Comparison of ENCODE assay signal across 13 cellular contexts in the genomic region with DNA sequence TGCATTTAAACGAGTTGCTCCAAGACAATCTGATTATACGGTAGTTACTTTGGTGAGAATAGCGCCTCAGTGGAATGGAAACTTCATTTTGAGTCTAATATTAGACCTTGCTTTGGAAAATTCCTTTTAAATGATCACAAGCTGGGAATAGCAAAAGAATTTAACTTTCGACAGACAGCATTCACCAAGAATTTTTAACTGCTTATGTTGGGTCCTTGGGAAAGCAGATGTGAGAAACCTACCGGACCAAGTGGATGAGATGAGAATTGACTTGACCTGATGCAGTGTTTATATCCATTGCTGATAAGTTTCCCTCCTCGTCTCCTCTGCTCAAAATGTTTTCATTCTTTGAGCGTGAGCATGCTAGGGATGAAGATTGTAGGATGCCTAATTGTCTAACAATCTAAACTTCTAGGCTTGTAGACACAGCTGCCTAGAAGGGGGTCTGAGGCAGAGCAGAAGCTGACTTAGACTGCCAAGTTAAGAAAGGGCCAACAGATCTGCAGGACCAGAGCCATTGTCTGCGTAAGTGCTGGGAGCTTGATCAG.
DNase-seq lines count a peak whose midpoint lies in the region; ATAC-seq and TF ChIP-seq lines count a peak whose summit lies in the region.
"Had no signal": no experiment of that assay in that cellular context is flagged by ENCODE, and none has a peak within 500 bp of the region (broad histone marks: within the 10 kb centered on the region; RNA-seq: fewer than 3 reads in every experiment).

No MANE protein-coding gene starts in this region.

- no peaks in the 10 kb centered on the region for H3K9me3 Mint-ChIP-seq in activated naive CD8-positive, alpha-beta T cell treated with anti-CD3 and anti-CD28 coated beads, Interleukin-2, amount 50 U/mL, for 24 hours

- H3K4me3 ChIP-seq in fibroblast of pulmonary artery (replicated peaks; ENCODE audit: low read depth, low read length) (no peak overlapping the region), stomach smooth muscle (ENCODE audit: low read length in 2 of 2) (peak overlapping the region; percentile 46 to 54)
- H3K4me3 ChIP-seq: ovary had no signal

- peak overlapping the region in 1 of 2 donors; percentile 13 for H3K9ac ChIP-seq in stomach smooth muscle (ENCODE audit: low read length in 2 of 2)

- H3K27ac ChIP-seq in stomach smooth muscle (ENCODE audit: low read length) = peak overlapping the region; percentile 58

- H3K36me3 Mint-ChIP-seq in activated naive CD8-positive, alpha-beta T cell treated with anti-CD3 and anti-CD28 coated beads, Interleukin-2, amount 50 U/mL, for 24 hours (ENCODE audit: low read depth) = no peaks in the 10 kb centered on the region

- peaks cover 28% of the 10 kb centered on the region for H3K4me1 ChIP-seq in stomach smooth muscle (ENCODE audit: control insufficient read depth, insufficient read depth, low read length)

- no peaks in the 10 kb centered on the region for H3K27me3 Mint-ChIP-seq in activated naive CD8-positive, alpha-beta T cell treated with anti-CD3 and anti-CD28 coated beads, Interleukin-2, amount 50 U/mL, for 24 hours

- H3K4me3 Mint-ChIP-seq in activated naive CD8-positive, alpha-beta T cell treated with anti-CD3 and anti-CD28 coated beads, Interleukin-2, amount 50 U/mL, for 24 hours = no peak overlapping the region

- H3K9me3 ChIP-seq in stomach smooth muscle (ENCODE audit: control insufficient read depth in 2 of 2, low read length in 2 of 2) = no peaks in the 10 kb centered on the region
- H3K9me3 ChIP-seq: ovary had no signal

- ATAC-seq in HG03045 (IDR thresholded peaks at IDR 0.05; ENCODE audit: unreplicated experiment) = no peak
- no peak for ATAC-seq in activated naive CD8-positive, alpha-beta T cell treated with anti-CD3 and anti-CD28 coated beads, Interleukin-2, amount 50 U/mL, for 24 hours

- no peak overlapping the region for H3K27ac Mint-ChIP-seq in activated naive CD8-positive, alpha-beta T cell treated with anti-CD3 and anti-CD28 coated beads, Interleukin-2, amount 50 U/mL, for 24 hours

- H3K4me1 Mint-ChIP-seq in activated naive CD8-positive, alpha-beta T cell treated with anti-CD3 and anti-CD28 coated beads, Interleukin-2, amount 50 U/mL, for 24 hours = peaks cover 6% of the 10 kb centered on the region

- TF ChIP-seq CTCF in fibroblast of pulmonary artery (IDR thresholded peaks at IDR 0.05; ENCODE audit: low read length, missing control alignments) = no peak

- no peaks in the 10 kb centered on the region for H3K27me3 ChIP-seq in stomach smooth muscle (ENCODE audit: control insufficient read depth in 1 of 2, insufficient read depth in 2 of 2, low read length in 2 of 2)
- H3K27me3 ChIP-seq: ovary had no signal

- DNase-seq in ELR (ENCODE audit: low read depth) (peak; percentile 6), amniotic epithelial cell (ENCODE audit: low read depth) (peak; percentile 67), fibroblast of pulmonary artery (ENCODE audit: low read depth) (peak; percentile 16)
- DNase-seq in activated naive CD4-positive, alpha-beta T cell treated with anti-CD3 and anti-CD28 coated beads, Interleukin-2, amount 50 U/mL, for 16 hours = no peak
- DNase-seq in activated naive CD8-positive, alpha-beta T cell treated with anti-CD3 and anti-CD28 coated beads, Interleukin-2, amount 50 U/mL, for 24 hours = no peak
- DNase-seq: effector CD4-positive, alpha-beta T cell; NCI-H187 treated with DMSO at 0.1 percent for 48 hours; NCI-H510A treated with DMSO at 0.1 percent for 48 hours; stimulated activated naive CD4-positive, alpha-beta T cell treated with Interleukin-2 at 50 U/mL for 16 hours; SW 1271 had no signal

- no peaks in the 10 kb centered on the region for H3K36me3 ChIP-seq in stomach smooth muscle (ENCODE audit: control insufficient read depth in 2 of 2, insufficient read depth in 2 of 2, low read length in 2 of 2)
- H3K36me3 ChIP-seq: ovary had no signal

Comparison
In these comparisons a context has a peak if more than half of its experiments do, and no peak if none do; other contexts are left out.
1. DNase-seq: peak in ELR (single experiment), amniotic epithelial cell (single experiment) and fibroblast of pulmonary artery (single experiment); none in activated naive CD4-positive, alpha-beta T cell treated with anti-CD3 and anti-CD28 coated beads, Interleukin-2, amount 50 U/mL, for 16 hours (single experiment) and activated naive CD8-positive, alpha-beta T cell treated with anti-CD3 and anti-CD28 coated beads, Interleukin-2, amount 50 U/mL, for 24 hours (single experiment).